Comparison of ENCODE assay signal across 9 cellular contexts in the genomic region with DNA sequence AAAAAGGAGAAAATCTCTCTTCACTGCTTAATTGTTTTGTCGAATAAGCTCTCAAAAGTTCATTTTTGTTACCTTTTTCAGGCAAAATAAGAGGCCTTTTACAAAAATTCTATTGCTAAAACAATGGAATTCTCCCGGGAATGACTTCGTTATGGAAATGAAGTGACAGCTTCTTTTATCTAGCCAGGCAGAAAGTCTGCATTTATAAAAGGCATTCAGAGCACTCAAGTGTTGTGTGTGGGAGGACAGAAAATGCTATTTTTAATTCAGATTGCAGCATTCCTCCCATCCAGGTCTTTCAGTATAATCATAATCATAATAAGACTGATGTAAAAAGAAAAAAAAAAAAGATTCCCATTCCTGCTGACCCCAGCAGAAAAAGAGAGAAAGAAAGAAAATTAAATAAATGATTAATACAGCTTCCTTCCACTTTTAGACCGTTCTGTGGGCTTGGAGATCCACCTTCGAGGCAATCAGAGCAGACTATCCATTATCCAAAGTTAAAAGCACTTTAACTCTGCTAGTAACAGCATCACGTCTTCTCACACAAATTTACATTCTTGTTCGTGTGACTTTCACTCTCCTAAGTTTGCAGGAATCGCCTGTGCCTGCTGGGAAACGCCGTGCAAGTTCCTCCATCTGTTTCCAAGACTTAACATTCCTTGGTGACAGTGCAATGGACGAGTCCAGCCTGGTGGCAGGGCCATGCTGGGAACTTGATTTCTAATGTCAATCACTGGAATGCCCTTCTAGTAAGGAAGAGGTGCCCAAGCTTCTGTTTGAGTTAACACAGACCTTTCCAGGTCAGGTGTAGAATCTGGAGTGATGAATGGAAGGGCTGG.
DNase-seq lines count a peak whose midpoint lies in the region; ATAC-seq and TF ChIP-seq lines count a peak whose summit lies in the region.
"Had no signal": no experiment of that assay in that cellular context is flagged by ENCODE, and none has a peak within 500 bp of the region (broad histone marks: within the 10 kb centered on the region; RNA-seq: fewer than 3 reads in every experiment).

No MANE protein-coding gene starts in this region.

- no peaks in the 10 kb centered on the region for H3K36me3 ChIP-seq in SJCRH30

- H3K27ac ChIP-seq in SJCRH30, result no peak overlapping the region

- H3K4me3 ChIP-seq in WI38 (ENCODE audit: low read depth, low read length), result peak overlapping the region; percentile 29
- no peak overlapping the region for H3K4me3 ChIP-seq in SJCRH30

- DNase-seq in GM03348 (ENCODE audit: low spot score) (peak; percentile 35), left ventricle myocardium superior (no peak), putamen (ENCODE audit: low spot score) (peak; percentile 67), posterior vena cava (ENCODE audit: low spot score) (no peak), SJCRH30 (no peak)
- DNase-seq: stimulated activated CD4-positive, alpha-beta T cell treated with anti-CD3 and anti-CD28 coated beads, Interleukin-4, amount 100 ng/mL, for 4 hours; stimulated activated naive CD4-positive, alpha-beta T cell treated with Interleukin-2 at 50 U/mL for 16 hours had no signal

- no peaks in the 10 kb centered on the region for H3K27me3 ChIP-seq in SJCRH30

- no peaks in the 10 kb centered on the region for H3K9me3 ChIP-seq in SJCRH30 (replicated peaks)

- no peak for TF ChIP-seq CTCF in WI38 (IDR thresholded peaks at IDR 0.05; ENCODE audit: low read depth, low read length)

- ATAC-seq in left ventricle myocardium superior (peak; percentile 42), GM21381 (IDR thresholded peaks at IDR 0.05; ENCODE audit: unreplicated experiment) (no peak)

- intact Hi-C loops in left ventricle myocardium superior (cut with micrococcal nuclease) (no loop called here), posterior vena cava (cut with DNase I) (no loop called here)

- H3K4me1 ChIP-seq in SJCRH30, result no peaks in the 10 kb centered on the region

Comparison
In these comparisons a context has a peak if more than half of its experiments do, and no peak if none do; other contexts are left out.
1. DNase-seq: peak in GM03348 (single experiment) and putamen (single experiment); none in left ventricle myocardium superior (single experiment), posterior vena cava (single experiment) and SJCRH30 (0 of 2).